ENCODE assay signal across 27 cellular contexts in genomic region chr11:125442946-125443345, GRCh38. TPM values are rescaled to one million over a fixed set of nuclear protein-coding genes. Genes with fewer than 3 reads are reported as not detected.
A peak's percentile ranks its signal among the peaks of the same experiment; 100 is the strongest.
DNase-seq lines count a peak whose midpoint lies in the region; ATAC-seq, FAIRE-seq and TF ChIP-seq lines count a peak whose summit lies in the region.
"Had no signal": no experiment of that assay in that cellular context is flagged by ENCODE, and none has a peak within 500 bp of the region (broad histone marks: within the 10 kb centered on the region; RNA-seq: fewer than 3 reads in every experiment).

No MANE protein-coding gene starts in this region.

- H2BK5ac ChIP-seq in H1 (ENCODE audit: low read depth, low read length): no peak overlapping the region

- no peak overlapping the region for H3K23ac ChIP-seq in H1 (ENCODE audit: insufficient read length)

- H3K36me3 ChIP-seq in HUES64 (ENCODE audit: insufficient read depth, low read length): peaks cover 7% of the 10 kb centered on the region
- H3K36me3 ChIP-seq in adipocyte (ENCODE audit: control insufficient read depth, insufficient read depth, low read length, severe bottlenecking): peaks cover 14% of the 10 kb centered on the region
- H3K36me3 ChIP-seq in H1 (ENCODE audit: control insufficient read depth in 2 of 4, insufficient read depth in 4 of 4, low read length in 3 of 4): peaks cover 0 to 16% (median 0%) of the 10 kb centered on the region in 4 experiments; a peak in 4 of 8 replicates
- H3K36me3 ChIP-seq in neural progenitor cell: no peaks in the 10 kb centered on the region
- H3K36me3 ChIP-seq: BLaER1, SJSA1 had no signal

- H3K56ac ChIP-seq in H1 (replicated peaks; ENCODE audit: insufficient read length, low read depth, low read length): no peak overlapping the region

- no peak for TF ChIP-seq POLR2A in H1 (IDR thresholded peaks at IDR 0.05; ENCODE audit: control extremely low read depth in 1 of 2, low read depth in 2 of 2, low read length in 2 of 2)

- no peak overlapping the region for H3K4me3 Mint-ChIP-seq in neural progenitor cell
- H3K4me3 Mint-ChIP-seq: CD4-positive, alpha-beta memory T cell; HFFc6 had no signal

- H4K20me1 ChIP-seq in H1 (replicated peaks in 1 of 2; ENCODE audit: control insufficient read depth in 1 of 2, insufficient read depth in 2 of 2, low read length in 2 of 2) (no peaks in the 10 kb centered on the region), neural progenitor cell (ENCODE audit: low read depth) (peaks cover 38% of the 10 kb centered on the region)
- H4K20me1 ChIP-seq: BLaER1 had no signal

- H3K27ac ChIP-seq in HUES64 (ENCODE audit: low read depth, low read length) (peak overlapping the region; percentile 82), H1 (ENCODE audit: low read depth, low read length) (no peak overlapping the region), neural progenitor cell (no peak overlapping the region)
- H3K27ac ChIP-seq: BLaER1, HL-60, KMS-11, SJSA1 had no signal

- H3K27ac Mint-ChIP-seq in neural progenitor cell: no peak overlapping the region
- H3K27ac Mint-ChIP-seq: CD4-positive, alpha-beta memory T cell; HFFc6 had no signal

- H2AFZ ChIP-seq in H1 (ENCODE audit: low read length) (no peak overlapping the region), neural progenitor cell (replicated peaks) (no peak overlapping the region)

- H3K4me3 ChIP-seq in HUES64 (ENCODE audit: low read length) (no peak overlapping the region), adipocyte (ENCODE audit: low read length) (no peak overlapping the region), H1 (ENCODE audit: extremely low read depth in 1 of 4, insufficient read depth in 2 of 4, low read depth in 3 of 4, low read length in 4 of 4) (peak overlapping the region in 1 of 4 experiments; percentile 36; a peak in 1 of 8 replicates), neural progenitor cell (no peak overlapping the region)
- H3K4me3 ChIP-seq: BLaER1, SJSA1 had no signal

- no peaks in the 10 kb centered on the region for H3K79me1 ChIP-seq in H1 (ENCODE audit: low read depth, low read length)

- H3K9ac ChIP-seq in HUES64 (ENCODE audit: low read depth, low read length): no peak overlapping the region
- peak overlapping the region; percentile 31 for H3K9ac ChIP-seq in adipocyte (ENCODE audit: low read length)
- H3K9ac ChIP-seq in H1 (replicated peaks in 1 of 4; ENCODE audit: extremely low read depth in 1 of 4, low read depth in 3 of 4, low read length in 3 of 4): no peak overlapping the region
- H3K9ac ChIP-seq in neural progenitor cell: no peak overlapping the region
- H3K9ac ChIP-seq: BLaER1, KMS-11 had no signal

- ATAC-seq in HG03039 (IDR thresholded peaks at IDR 0.05; ENCODE audit: unreplicated experiment): no peak
- ATAC-seq in HG03460 (IDR thresholded peaks at IDR 0.05; ENCODE audit: unreplicated experiment): no peak
- no peak for ATAC-seq in HG02973 (IDR thresholded peaks at IDR 0.05; ENCODE audit: unreplicated experiment)

- peaks cover 52% of the 10 kb centered on the region for H3F3A ChIP-seq in neural progenitor cell (ENCODE audit: low read depth)

- H3K79me2 ChIP-seq in H1 (ENCODE audit: control insufficient read depth in 1 of 2, insufficient read depth in 2 of 2, low read length in 2 of 2): no peaks in the 10 kb centered on the region
- no peaks in the 10 kb centered on the region for H3K79me2 ChIP-seq in neural progenitor cell (ENCODE audit: low read depth)

- peak overlapping the region; percentile 22 for H3K4ac ChIP-seq in H1 (replicated peaks; ENCODE audit: insufficient read length, low read depth, low read length)

- peak overlapping the region; percentile 83; the same call in 1 of the 2 replicates for H2BK15ac ChIP-seq in H1 (ENCODE audit: low read length)

- H4K8ac ChIP-seq in H1 (ENCODE audit: extremely low read depth, insufficient read depth, low read length): no peak overlapping the region

- 91% methylated on average over 6 of the region's 6 CpGs for WGBS in HUES64
- WGBS in H1 (ENCODE audit: extremely low coverage in 1 of 2, insufficient coverage in 1 of 2, insufficient read length in 1 of 2, insufficient replicate concordance in 2 of 2, low coverage in 1 of 2, low lambda C conversion rate in 2 of 2, missing lambda C conversion rate in 1 of 2), 2 experiments: 86% methylated on average over 6 of the region's 6 CpGs; no CpG with 5 or more reads in 1 of the 2 experiments

- H2AK5ac ChIP-seq in H1 (ENCODE audit: low read depth, low read length): no peak overlapping the region

- no peak overlapping the region for H4K5ac ChIP-seq in H1 (ENCODE audit: insufficient read length, low read depth, low read length)

- H2BK120ac ChIP-seq in H1 (replicated peaks; ENCODE audit: low read depth, low read length): no peak overlapping the region

- H3K23me2 ChIP-seq in H1 (ENCODE audit: low read depth, low read length): no peaks in the 10 kb centered on the region

- TF ChIP-seq EP300 in H1 (IDR thresholded peaks at IDR 0.05; ENCODE audit: borderline replicate concordance in 1 of 2, low read depth in 2 of 2, low read length in 2 of 2): no peak

- H2BK12ac ChIP-seq in H1 (ENCODE audit: low read depth, low read length): no peak overlapping the region

- H3K36me3 Mint-ChIP-seq in neural progenitor cell: peaks cover 17% of the 10 kb centered on the region
- H3K36me3 Mint-ChIP-seq: CD4-positive, alpha-beta memory T cell had no signal

- H3K4me2 ChIP-seq in H1 (ENCODE audit: insufficient read depth in 1 of 2, low read depth in 2 of 2, low read length in 2 of 2) (peak overlapping the region; percentile 55 to 66; a peak in 3 of 4 replicates), neural progenitor cell (peak overlapping the region; percentile 7)
- H3K4me2 ChIP-seq: BLaER1, KMS-11 had no signal

- POLR2A ChIA-PET in H1 (lab: Charles Lee; ENCODE audit: partially characterized antibody): interaction anchor here (1.0 to 1.4 kb wide), 2 partner anchors 14 to 149 kb away, joined by 3 read pairs; partner anchors contain the start of gene STT3A

- TF ChIP-seq RAD21 in H1 (IDR thresholded peaks at IDR 0.05 in 1 of 2, conservative IDR thresholded peaks at IDR 0.05 in 1 of 2; ENCODE audit: low read depth in 2 of 2, low read length in 2 of 2): no peak

- peaks cover 41% of the 10 kb centered on the region for H3K4me1 ChIP-seq in HUES64 (ENCODE audit: insufficient read depth, low read length)
- peaks cover 13% of the 10 kb centered on the region for H3K4me1 ChIP-seq in adipocyte (ENCODE audit: control insufficient read depth, insufficient read depth, low read length)
- peaks cover 19 to 38% (median 29%) of the 10 kb centered on the region in 4 experiments for H3K4me1 ChIP-seq in H1 (replicated peaks in 1 of 4; ENCODE audit: control insufficient read depth in 3 of 4, insufficient read depth in 4 of 4, low read length in 3 of 4)
- H3K4me1 ChIP-seq in neural progenitor cell: peaks cover 42% of the 10 kb centered on the region
- H3K4me1 ChIP-seq: BLaER1, SJSA1 had no signal

- no peak for TF ChIP-seq CTCF in H1 (IDR thresholded peaks at IDR 0.05; ENCODE audit: control extremely low read depth in 1 of 3, insufficient read depth in 1 of 3, low read depth in 1 of 3, low read length in 3 of 3)
- TF ChIP-seq CTCF in neural progenitor cell (IDR thresholded peaks at IDR 0.05): no peak

- H3K27me3 ChIP-seq in HUES64 (ENCODE audit: insufficient read depth, low read length) (no peaks in the 10 kb centered on the region), adipocyte (replicated peaks; ENCODE audit: control insufficient read depth, insufficient read depth, low read length) (no peaks in the 10 kb centered on the region), H1 (replicated peaks in 1 of 4; ENCODE audit: control insufficient read depth in 3 of 4, extremely low read depth in 1 of 4, insufficient read depth in 3 of 4, low read length in 3 of 4) (no peaks in the 10 kb centered on the region), neural progenitor cell (no peaks in the 10 kb centered on the region)
- H3K27me3 ChIP-seq: BLaER1, SJSA1 had no signal

- CTCF ChIA-PET in H1 (lab: Charles Lee; ENCODE audit: partially characterized antibody): interaction anchor here (0.7 to 1.8 kb wide), 4 partner anchors 10 to 680 kb away, joined by 3 to 6 read pairs (median 4); no protein-coding TSS in a partner anchor

- DNase-seq in adipocyte (ENCODE audit: low read depth) (no peak), H1 (ENCODE audit: low read depth in 1 of 2, low spot score in 2 of 2) (no peak), neural progenitor cell (ENCODE audit: low spot score) (no peak), NCI-H187 (lab: John Stamatoyannopoulos, UW) (no peak)
- DNase-seq: ACHN; CD4-positive, alpha-beta memory T cell; DMS 273 treated with DMSO at 0.1 percent for 48 hours; DMS79 treated with DMSO at 0.1 percent for 48 hours; H9; HFFc6; IMR-90; NCI-H1105 treated with DMSO at 0.1 percent for 48 hours; NCI-H2081 treated with DMSO at 0.1 percent for 48 hours; NCI-H2171 treated with DMSO at 0.1 percent for 48 hours; NCI-H446; OCI-M1 had no signal

- no peak overlapping the region for H3K14ac ChIP-seq in H1 (ENCODE audit: insufficient read length)

- H4K91ac ChIP-seq in H1 (replicated peaks; ENCODE audit: insufficient read length, low read length): peak overlapping the region; percentile 45

- H3K27me3 Mint-ChIP-seq in neural progenitor cell (ENCODE audit: insufficient read depth, low read depth): peaks cover 4% of the 10 kb centered on the region

- no peaks in the 10 kb centered on the region for H3K9me3 Mint-ChIP-seq in neural progenitor cell
- H3K9me3 Mint-ChIP-seq: H9, HFFc6 had no signal

- FAIRE-seq in H1 (lab: Jason Lieb, UNC): no peak
- FAIRE-seq: RCC 7860 had no signal

- H3K9me3 ChIP-seq in HUES64 (ENCODE audit: insufficient read depth, low read depth, low read length) (no peaks in the 10 kb centered on the region), adipocyte (ENCODE audit: control insufficient read depth, low read length) (no peaks in the 10 kb centered on the region), H1 (ENCODE audit: insufficient read depth in 2 of 2, low read depth in 1 of 2, low read length in 1 of 2) (no peaks in the 10 kb centered on the region), neural progenitor cell (ENCODE audit: low read depth) (no peaks in the 10 kb centered on the region)
- H3K9me3 ChIP-seq: BLaER1, Caco-2, SJSA1 had no signal

- 0 out of 2 replicates have a peak overlapping the region, but pooled peaks have one; percentile 21 for H2BK20ac ChIP-seq in H1 (ENCODE audit: low read length)

- H3K18ac ChIP-seq in H1 (ENCODE audit: extremely low read depth, low read length): peak overlapping the region; percentile 72

- peaks cover 52% of the 10 kb centered on the region for H3K4me1 Mint-ChIP-seq in neural progenitor cell
- H3K4me1 Mint-ChIP-seq: CD4-positive, alpha-beta memory T cell had no signal

RNA-seq across cellular contexts. Expression of gene FEZ1, which starts 53.1 kb away (rescaled TPM):
- 91.5 TPM for polyA plus RNA-seq in HUES64 (2013, experiment 1 of 2)
- 89.7 TPM for polyA plus RNA-seq in HUES64 (2013, experiment 2 of 2)
- 51.6 and 59.6 TPM in 2 replicates for total RNA-seq in H1 (2021; fragmentation: NEBNext Ultra II Directional; extraction: Animal tissue kit (Norgen Biotek cat#: 25700))
- 72.5 and 73.6 TPM in 2 replicates for polyA plus RNA-seq in H1 (2011; rRNA removed)
- polyA plus RNA-seq in H1 (2011; cell fraction: cytosol; rRNA removed): 69.3 TPM
- 53.1 TPM for polyA plus RNA-seq in H1 (2011; cell fraction: nucleus; rRNA removed)
- polyA plus RNA-seq in H1 (2012, experiment 1 of 2): 69.0 to 94.2 TPM (median 84.4 TPM) in 4 replicates
- polyA plus RNA-seq in H1 (2012, experiment 2 of 2): 76.4 TPM
- polyA plus RNA-seq in H1 (2013, experiment 1 of 2): 27.6 TPM
- 30.0 TPM for polyA plus RNA-seq in H1 (2013, experiment 2 of 2)
- polyA minus RNA-seq in H1 (2011; rRNA and poly(A)+ RNA removed): 28.2 and 34.7 TPM in 2 replicates
- 28.4 TPM for polyA minus RNA-seq in H1 (2011; cell fraction: cytosol; rRNA and poly(A)+ RNA removed)
- 23.8 TPM for polyA minus RNA-seq in H1 (2011; cell fraction: nucleus; rRNA and poly(A)+ RNA removed)
- total RNA-seq in neural progenitor cell (ENCODE audit: low replicate concordance): 187 and 197 TPM in 2 replicates
- total RNA-seq: HT-29, SJSA1 had no signal
